ENCODE assay signal across 8 cellular contexts in genomic region chr12:1634590-1635191, GRCh38. TPM values are rescaled to one million over a fixed set of nuclear protein-coding genes. Genes with fewer than 3 reads are reported as not detected.
DNase-seq lines count a peak whose midpoint lies in the region; ATAC-seq and TF ChIP-seq lines count a peak whose summit lies in the region.

No MANE protein-coding gene starts in this region.

- H3K4me1 Mint-ChIP-seq in activated CD8-positive, alpha-beta T cell treated with anti-CD3 and anti-CD28 coated beads for 36 hours (ENCODE audit: low read depth) = peaks cover 10% of the 10 kb centered on the region
- H3K4me1 Mint-ChIP-seq in effector memory CD8-positive, alpha-beta T cell (ENCODE audit: low read depth in 2 of 2) = peaks cover 0 to 8% of the 10 kb centered on the region in 2 donors

- H2BK5ac ChIP-seq in mesenchymal stem cell (ENCODE audit: low read depth, low read length, poor library complexity, severe bottlenecking) = no peak overlapping the region

- H3F3A ChIP-seq in GM23248 (ENCODE audit: insufficient read depth) = peaks cover 61% of the 10 kb centered on the region

- intact Hi-C loops in activated CD8-positive, alpha-beta T cell treated with anti-CD3 and anti-CD28 coated beads for 36 hours (cut with micrococcal nuclease) = loop anchor here (5.0 kb wide), 1 partner anchor 303 kb away; no protein-coding TSS in a partner anchor

- peak; percentile 75 for ATAC-seq in activated CD8-positive, alpha-beta T cell treated with anti-CD3 and anti-CD28 coated beads for 36 hours
- ATAC-seq in effector memory CD8-positive, alpha-beta T cell (replicated peaks) = peak; percentile 71
- ATAC-seq in GM21529 (IDR thresholded peaks at IDR 0.05; ENCODE audit: unreplicated experiment) = no peak

- in situ Hi-C loops in GM23248 (cut with MboI) = no loop called here

- no peaks in the 10 kb centered on the region for H3K9me2 ChIP-seq in GM23248 (ENCODE audit: insufficient read depth)

- no peak overlapping the region for H2AK5ac ChIP-seq in mesenchymal stem cell (ENCODE audit: low read length, severe bottlenecking)

- H2AFZ ChIP-seq in GM23248 (no peak overlapping the region), mesenchymal stem cell (ENCODE audit: low read depth, low read length) (no peak overlapping the region)

- DNase-seq in AG09319 (ENCODE audit: extremely low read depth, low read depth) (no peak), GM23248 (peak; percentile 92), NCI-H69 (lab: John Stamatoyannopoulos, UW) (peak; percentile 82), mesenchymal stem cell (peak; percentile 65)
- DNase-seq in activated CD8-positive, alpha-beta T cell treated with anti-CD3 and anti-CD28 coated beads for 36 hours = peak; percentile 72
- DNase-seq in effector memory CD8-positive, alpha-beta T cell = peak; percentile 49 to 64 (median 57)
- peak; percentile 79 for DNase-seq in stimulated activated CD8-positive, alpha-beta memory T cell treated with anti-CD3 and anti-CD28 coated beads, Interleukin-4, amount 100 ng/mL, for 48 hours

- H3K27me3 ChIP-seq in GM23248 (replicated peaks; ENCODE audit: insufficient read depth) (no peaks in the 10 kb centered on the region), mesenchymal stem cell (ENCODE audit: control insufficient read depth in 1 of 2, insufficient read depth in 1 of 2, low read length in 2 of 2) (no peaks in the 10 kb centered on the region)

- no peak overlapping the region for H3K14ac ChIP-seq in mesenchymal stem cell (ENCODE audit: low read length in 2 of 2)

- WGBS in GM23248 (ENCODE audit: low coverage in 1 of 2, low lambda C conversion rate in 2 of 2, missing lambda C conversion rate in 2 of 2), 2 experiments = 50 to 51% methylated on average over 16 of the region's 16 CpGs
- 51% methylated on average over 16 of the region's 16 CpGs for WGBS in mesenchymal stem cell

- peaks cover 43% of the 10 kb centered on the region for H3K27me3 Mint-ChIP-seq in activated CD8-positive, alpha-beta T cell treated with anti-CD3 and anti-CD28 coated beads for 36 hours
- peaks cover 45 to 82% of the 10 kb centered on the region in 2 donors for H3K27me3 Mint-ChIP-seq in effector memory CD8-positive, alpha-beta T cell

- no peak overlapping the region for H3K4ac ChIP-seq in mesenchymal stem cell (ENCODE audit: low read depth in 1 of 2, low read length in 2 of 2)

- no peak overlapping the region for H3K23ac ChIP-seq in mesenchymal stem cell (ENCODE audit: low read length in 2 of 2)

- H3K9me3 ChIP-seq in GM23248 (ENCODE audit: low read depth) = no peaks in the 10 kb centered on the region
- no peaks in the 10 kb centered on the region for H3K9me3 ChIP-seq in mesenchymal stem cell (ENCODE audit: control insufficient read depth, low read length)

- H2BK15ac ChIP-seq in mesenchymal stem cell (ENCODE audit: low read depth, poor library complexity, severe bottlenecking) = no peak overlapping the region

- H3K27ac Mint-ChIP-seq in activated CD8-positive, alpha-beta T cell treated with anti-CD3 and anti-CD28 coated beads for 36 hours = no peak overlapping the region
- no peak overlapping the region for H3K27ac Mint-ChIP-seq in effector memory CD8-positive, alpha-beta T cell

- no peak overlapping the region for H3K27ac ChIP-seq in GM23248
- no peak overlapping the region for H3K27ac ChIP-seq in mesenchymal stem cell (ENCODE audit: low read length, poor library complexity, severe bottlenecking)

- peak; percentile 93 for TF ChIP-seq CTCF in AG09319 (IDR thresholded peaks at IDR 0.05; ENCODE audit: low read depth, low read length)
- TF ChIP-seq CTCF in activated CD8-positive, alpha-beta T cell treated with anti-CD3 and anti-CD28 coated beads for 36 hours (IDR thresholded peaks at IDR 0.05) = peak; percentile 81

- H3K4me2 ChIP-seq in GM23248 (ENCODE audit: unreplicated experiment) (no peak overlapping the region), mesenchymal stem cell (ENCODE audit: low read length, poor library complexity, severe bottlenecking) (no peak overlapping the region)

- H3K36me3 ChIP-seq in GM23248 (ENCODE audit: low read depth) (peaks cover 43% of the 10 kb centered on the region; the same call in 1 of the 2 replicates), mesenchymal stem cell (ENCODE audit: control insufficient read depth in 1 of 2, insufficient read depth in 2 of 2, low read depth in 1 of 2, low read length in 2 of 2) (peaks cover 16 to 62% of the 10 kb centered on the region in 2 experiments)

- no peaks in the 10 kb centered on the region for H3K36me3 Mint-ChIP-seq in activated CD8-positive, alpha-beta T cell treated with anti-CD3 and anti-CD28 coated beads for 36 hours (ENCODE audit: low read depth)
- peaks cover 5% of the 10 kb centered on the region for H3K36me3 Mint-ChIP-seq in effector memory CD8-positive, alpha-beta T cell (ENCODE audit: insufficient read depth)

- peaks cover 6% of the 10 kb centered on the region for H3K79me1 ChIP-seq in mesenchymal stem cell (replicated peaks; ENCODE audit: low read length, poor library complexity, severe bottlenecking)

- peak overlapping the region; percentile 18 for H4K91ac ChIP-seq in mesenchymal stem cell (ENCODE audit: low read length)

- no peak overlapping the region for H4K8ac ChIP-seq in mesenchymal stem cell (ENCODE audit: low read length)

- no peak overlapping the region for H3K9ac ChIP-seq in GM23248
- H3K9ac ChIP-seq in mesenchymal stem cell (ENCODE audit: low read length) = peak overlapping the region; percentile 6

- CTCF ChIA-PET in activated CD8-positive, alpha-beta T cell treated with anti-CD3 and anti-CD28 coated beads for 36 hours (lab: Charles Lee) = interaction anchor here (0.9 to 9.0 kb wide), 34 partner anchors 9 to 517 kb away, joined by 3 to 135 read pairs (median 5); partner anchors contain the start of gene CACNA2D4

- no peak overlapping the region for H2BK120ac ChIP-seq in mesenchymal stem cell (ENCODE audit: low read depth, low read length)

- no peaks in the 10 kb centered on the region for H3K9me3 Mint-ChIP-seq in activated CD8-positive, alpha-beta T cell treated with anti-CD3 and anti-CD28 coated beads for 36 hours
- H3K9me3 Mint-ChIP-seq in effector memory CD8-positive, alpha-beta T cell = no peaks in the 10 kb centered on the region

- H3K4me3 Mint-ChIP-seq in activated CD8-positive, alpha-beta T cell treated with anti-CD3 and anti-CD28 coated beads for 36 hours = no peak overlapping the region
- no peak overlapping the region for H3K4me3 Mint-ChIP-seq in effector memory CD8-positive, alpha-beta T cell

- peaks cover 12% of the 10 kb centered on the region; the same call in 1 of the 2 replicates for H3K4me1 ChIP-seq in GM23248 (ENCODE audit: insufficient read depth)
- peaks cover 20% of the 10 kb centered on the region for H3K4me1 ChIP-seq in mesenchymal stem cell (ENCODE audit: control insufficient read depth, insufficient read depth, low read depth, low read length)

- no peak overlapping the region for H2BK12ac ChIP-seq in mesenchymal stem cell (ENCODE audit: low read length in 2 of 2)

- no peak overlapping the region for H3K4me3 ChIP-seq in GM23248
- no peak overlapping the region for H3K4me3 ChIP-seq in mesenchymal stem cell (ENCODE audit: insufficient read depth in 1 of 2, low read depth in 1 of 2, low read length in 2 of 2)

- POLR2A ChIA-PET in activated CD8-positive, alpha-beta T cell treated with anti-CD3 and anti-CD28 coated beads for 36 hours (lab: Charles Lee) = interaction anchor here (0.9 kb wide), 1 partner anchor 156 kb away, joined by 3 read pairs; no protein-coding TSS in a partner anchor

- no peak overlapping the region for H3K18ac ChIP-seq in mesenchymal stem cell (ENCODE audit: low read depth in 1 of 2, low read length in 2 of 2)

- H4K20me1 ChIP-seq in GM23248 (ENCODE audit: insufficient read depth) = no peaks in the 10 kb centered on the region; the same call in 1 of the 2 replicates

- H3K79me2 ChIP-seq in GM23248 (ENCODE audit: insufficient read depth) = peaks cover 84% of the 10 kb centered on the region

RNA-seq across cellular contexts. Expression of gene WNT5B, which starts 5.7 kb away (rescaled TPM):
- total RNA-seq in GM23248 (2014; rRNA removed; shearing (Covaris generic)) = 505 and 529 TPM in 2 replicates
- 49.7 and 50.1 TPM in 2 replicates for polyA plus RNA-seq in GM23248 (2016; fragmentation: Nextera tagmentation; extraction: Ambion mirVana)
- not detected for total RNA-seq in activated CD8-positive, alpha-beta T cell treated with anti-CD3 and anti-CD28 coated beads for 36 hours
- polyA plus RNA-seq in mesenchymal stem cell (2013, experiment 1 of 2) = 14.1 TPM
- 16.0 TPM for polyA plus RNA-seq in mesenchymal stem cell (2013, experiment 2 of 2)

RNA-seq across cellular contexts. Expression of gene FBXL14, which starts 40.3 kb away (rescaled TPM):
- 3.2 and 9.3 TPM in 2 replicates for total RNA-seq in GM23248 (2014; rRNA removed; shearing (Covaris generic))
- 1.2 and 1.9 TPM in 2 replicates for polyA plus RNA-seq in GM23248 (2016; fragmentation: Nextera tagmentation; extraction: Ambion mirVana)
- total RNA-seq in activated CD8-positive, alpha-beta T cell treated with anti-CD3 and anti-CD28 coated beads for 36 hours = 10 to 100 TPM; 23.3 to 25.1 TPM
- polyA plus RNA-seq in mesenchymal stem cell (2013, experiment 1 of 2) = 4.3 TPM
- 4.7 TPM for polyA plus RNA-seq in mesenchymal stem cell (2013, experiment 2 of 2)

RNA-seq across cellular contexts. Expression of gene ADIPOR2, which starts 56.2 kb away (rescaled TPM):
- 18.8 TPM in 2 replicates for total RNA-seq in GM23248 (2014; rRNA removed; shearing (Covaris generic))
- 4.2 and 4.9 TPM in 2 replicates for polyA plus RNA-seq in GM23248 (2016; fragmentation: Nextera tagmentation; extraction: Ambion mirVana)
- 10 to 100 TPM; 48.3 to 49.9 TPM for total RNA-seq in activated CD8-positive, alpha-beta T cell treated with anti-CD3 and anti-CD28 coated beads for 36 hours
- polyA plus RNA-seq in mesenchymal stem cell (2013, experiment 1 of 2) = 34.4 TPM
- polyA plus RNA-seq in mesenchymal stem cell (2013, experiment 2 of 2) = 34.5 TPM

Comparison
In these comparisons a context has a peak if more than half of its experiments do, and no peak if none do; other contexts are left out.
1. RNA of gene WNT5B, which starts 5.7 kb away (total RNA-seq): 505 to 529 TPM in GM23248; not detected in activated CD8-positive, alpha-beta T cell treated with anti-CD3 and anti-CD28 coated beads for 36 hours; every median in the first group is over 100 times any median in the second.